Comparison of ENCODE assay signal across 1 cellular context in the genomic region with DNA sequence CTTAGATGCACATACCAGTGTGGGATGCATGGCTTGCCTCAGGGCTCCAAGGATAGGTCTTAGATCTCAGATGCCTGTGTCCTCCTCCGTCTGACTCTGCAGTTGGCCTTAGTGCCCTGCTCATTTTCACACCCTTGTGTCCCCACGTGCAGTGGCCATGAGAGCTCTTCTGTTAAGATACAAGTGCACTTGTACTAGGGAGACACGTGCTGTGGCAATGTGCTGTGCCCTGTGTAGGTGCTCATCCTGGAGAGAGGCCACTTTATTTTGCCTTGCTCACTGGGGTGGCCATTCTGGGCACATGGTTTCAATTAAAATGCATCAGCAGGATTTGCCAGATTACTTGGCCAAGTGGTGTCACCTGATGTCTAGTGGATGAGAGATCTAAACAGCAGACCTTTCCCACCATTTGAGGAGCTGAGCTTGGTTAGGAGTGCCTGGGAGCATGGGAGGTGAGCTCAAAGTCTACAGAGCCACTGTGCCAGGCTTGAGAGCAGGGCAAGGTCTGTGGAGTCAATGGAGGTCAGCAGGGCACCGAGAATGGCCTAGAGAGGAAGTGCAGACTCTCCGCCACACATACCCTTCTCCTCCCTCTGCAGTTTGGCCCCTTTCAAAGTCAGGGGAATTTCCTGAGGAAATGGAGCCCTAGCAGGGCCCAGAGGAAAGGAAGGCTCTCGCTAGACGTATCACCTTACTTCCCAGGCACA.
TF ChIP-seq lines count a peak whose summit lies in the region.

No MANE protein-coding gene starts in this region.

TF ChIP-seq in K562, 482 proteins besides CTCF, POLR2A, EP300 and RAD21:
- no peak for TF ChIP-seq BCLAF1 (IDR thresholded peaks at IDR 0.05; ENCODE audit: borderline replicate concordance in 1 of 2, control insufficient read depth in 1 of 2, low read depth in 2 of 2, low read length in 1 of 2)
- no peak for TF ChIP-seq ZNF24 (IDR thresholded peaks at IDR 0.05)
- TF ChIP-seq, protein P1, sequence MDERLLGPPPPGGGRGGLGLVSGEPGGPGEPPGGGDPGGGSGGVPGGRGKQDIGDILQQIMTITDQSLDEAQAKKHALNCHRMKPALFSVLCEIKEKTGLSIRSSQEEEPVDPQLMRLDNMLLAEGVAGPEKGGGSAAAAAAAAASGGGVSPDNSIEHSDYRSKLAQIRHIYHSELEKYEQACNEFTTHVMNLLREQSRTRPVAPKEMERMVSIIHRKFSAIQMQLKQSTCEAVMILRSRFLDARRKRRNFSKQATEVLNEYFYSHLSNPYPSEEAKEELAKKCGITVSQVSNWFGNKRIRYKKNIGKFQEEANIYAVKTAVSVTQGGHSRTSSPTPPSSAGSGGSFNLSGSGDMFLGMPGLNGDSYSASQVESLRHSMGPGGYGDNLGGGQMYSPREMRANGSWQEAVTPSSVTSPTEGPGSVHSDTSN (CRISPR knock-in tag; IDR thresholded peaks at IDR 0.05; ENCODE audit: low read depth), result no peak
- TF ChIP-seq, protein P1 (tag; conservative IDR thresholded peaks at IDR 0.05; ENCODE audit: low read depth), result no peak
- TF ChIP-seq SPI1 (IDR thresholded peaks at IDR 0.05; ENCODE audit: borderline replicate concordance, low read depth, low read length), result 0 out of 2 replicates have a peak, but pooled peaks have one; percentile 13
